ENCODE assay signal across 26 cellular contexts in genomic region chr11:114031599-114032320, GRCh38. TPM values are rescaled to one million over a fixed set of nuclear protein-coding genes. Genes with fewer than 3 reads are reported as not detected.
"Had no signal": no experiment of that assay in that cellular context is flagged by ENCODE, and none has a peak within 500 bp of the region (broad histone marks: within the 10 kb centered on the region; RNA-seq: fewer than 3 reads in every experiment).

No MANE protein-coding gene starts in this region.

- H3K4me1 ChIP-seq: foreskin keratinocyte had no signal

- H3K27ac ChIP-seq: foreskin keratinocyte, left ventricle myocardium inferior, transverse colon, vagina had no signal

- H3K4me3 ChIP-seq: left ventricle myocardium inferior, right atrium auricular region, transverse colon, vagina had no signal

- H3K9me3 ChIP-seq: left ventricle myocardium inferior, right atrium auricular region, transverse colon, vagina had no signal

- FAIRE-seq: astrocyte had no signal

- H3K27me3 ChIP-seq: right atrium auricular region, vagina had no signal

- H3K4me3 Mint-ChIP-seq: activated B cell treated with CpG ODN at 0.5 μM for 24 hours; activated CD4-positive, alpha-beta memory T cell treated with anti-CD3 and anti-CD28 coated beads for 36 hours; activated naive CD8-positive, alpha-beta T cell treated with anti-CD3 and anti-CD28 coated beads for 36 hours; immature natural killer cell; nephron progenitor cell; stimulated activated naive CD8-positive, alpha-beta T cell treated with anti-CD3 and anti-CD28 coated beads, Interleukin-15, amount 100 ng/mL, for 72 hours; T-cell had no signal

- ATAC-seq: foreskin keratinocyte; stimulated activated naive CD8-positive, alpha-beta T cell treated with anti-CD3 and anti-CD28 coated beads, Interleukin-15, amount 100 ng/mL, for 72 hours; T-cell had no signal

- H3K36me3 Mint-ChIP-seq: activated CD4-positive, alpha-beta memory T cell treated with anti-CD3 and anti-CD28 coated beads for 36 hours; activated naive CD8-positive, alpha-beta T cell treated with anti-CD3 and anti-CD28 coated beads for 36 hours; immature natural killer cell; T-cell had no signal

- H3K27ac Mint-ChIP-seq: activated B cell treated with CpG ODN at 0.5 μM for 24 hours; activated CD4-positive, alpha-beta memory T cell treated with anti-CD3 and anti-CD28 coated beads for 36 hours; activated naive CD8-positive, alpha-beta T cell treated with anti-CD3 and anti-CD28 coated beads for 36 hours; immature natural killer cell; nephron progenitor cell; progenitor cell of endocrine pancreas; stimulated activated naive CD8-positive, alpha-beta T cell treated with anti-CD3 and anti-CD28 coated beads, Interleukin-15, amount 100 ng/mL, for 72 hours; T-cell had no signal

- H3K9me3 Mint-ChIP-seq: activated B cell treated with CpG ODN at 0.5 μM for 24 hours; activated CD4-positive, alpha-beta memory T cell treated with anti-CD3 and anti-CD28 coated beads for 36 hours; activated naive CD8-positive, alpha-beta T cell treated with anti-CD3 and anti-CD28 coated beads for 36 hours; immature natural killer cell; nephron progenitor cell; stimulated activated naive CD8-positive, alpha-beta T cell treated with anti-CD3 and anti-CD28 coated beads, Interleukin-15, amount 100 ng/mL, for 72 hours; T-cell had no signal

- DNase-seq: activated B cell treated with CpG ODN at 0.5 μM for 24 hours; activated CD4-positive, alpha-beta memory T cell treated with anti-CD3 and anti-CD28 coated beads for 36 hours; activated CD4-positive, alpha-beta T cell treated with anti-CD3 and anti-CD28 coated beads for 4 hours; activated naive CD4-positive, alpha-beta T cell treated with Interleukin-2 at 50 U/mL for 16 hours; activated naive CD8-positive, alpha-beta T cell treated with anti-CD3 and anti-CD28 coated beads for 36 hours; activated T-cell treated with anti-CD3 and anti-CD28 coated beads, Interleukin-2, amount 50 U/mL, for 48 hours; central memory CD4-positive, alpha-beta T cell; effector memory CD4-positive, alpha-beta T cell; foreskin keratinocyte; immature natural killer cell; kidney glomerular epithelial cell; left ventricle myocardium inferior; midbrain; nephron progenitor cell; occipital lobe; stimulated activated CD4-positive, alpha-beta T cell treated with anti-CD3 and anti-CD28 coated beads, Interleukin-1b, Interleukin-23, amount 100 ng/mL, for 48 hours; stimulated activated naive CD8-positive, alpha-beta T cell treated with anti-CD3 and anti-CD28 coated beads, Interleukin-15, amount 100 ng/mL, for 72 hours; T-cell; T-helper 9 cell; transverse colon had no signal

- H3K36me3 ChIP-seq: left ventricle myocardium inferior, right atrium auricular region, transverse colon, vagina had no signal

RNA-seq across cellular contexts. Expression of gene ZBTB16, which starts 27.8 kb away (rescaled TPM):
- total RNA-seq: foreskin keratinocyte had no signal
- polyA plus RNA-seq: foreskin keratinocyte had no signal

RNA-seq across cellular contexts. Expression of gene HTR3A, which starts 56.9 kb away (rescaled TPM):
- total RNA-seq: activated CD4-positive, alpha-beta memory T cell treated with anti-CD3 and anti-CD28 coated beads for 36 hours; activated naive CD8-positive, alpha-beta T cell treated with anti-CD3 and anti-CD28 coated beads for 36 hours; astrocyte; dermis microvascular lymphatic vessel endothelial cell; foreskin keratinocyte; left ventricle myocardium inferior; progenitor cell of endocrine pancreas; skeletal muscle tissue; vagina had no signal
- polyA plus RNA-seq: foreskin keratinocyte, immature natural killer cell had no signal
